ENCODE assay signal across 15 cellular contexts in the genomic region with DNA sequence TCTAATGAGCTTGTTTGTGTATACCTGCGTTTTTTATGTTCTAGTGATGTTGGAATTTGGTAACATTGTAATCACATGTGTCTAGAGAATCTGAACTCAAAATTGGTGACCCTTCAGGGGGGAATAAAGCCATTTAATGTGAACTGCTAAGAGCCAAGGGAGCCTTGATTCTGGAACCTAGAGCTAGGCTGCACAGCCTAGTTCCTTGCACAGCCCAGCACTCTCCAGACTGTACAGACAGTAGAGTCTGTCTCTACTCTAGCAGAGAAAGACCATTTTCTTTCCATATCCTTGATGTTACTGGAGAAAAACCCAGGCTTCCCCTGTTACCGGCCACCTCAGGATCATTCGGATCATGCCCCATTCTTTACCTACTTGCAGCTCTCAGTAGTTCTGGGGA.
"Had no signal": no experiment of that assay in that cellular context is flagged by ENCODE, and none has a peak within 500 bp of the region (broad histone marks: within the 10 kb centered on the region; RNA-seq: fewer than 3 reads in every experiment).

No MANE protein-coding gene starts in this region.

- H3K36me3 ChIP-seq: pancreas had no signal

- H3K4me3 Mint-ChIP-seq: natural killer cell, neural crest cell had no signal

- H3K9me3 ChIP-seq: heart right ventricle, mucosa of descending colon, psoas muscle, right lobe of liver, stomach, thoracic aorta, transverse colon had no signal

- H3K27ac ChIP-seq: heart right ventricle, pancreas, psoas muscle, right lobe of liver, stomach, thoracic aorta had no signal

- DNase-seq: effector memory CD4-positive, alpha-beta T cell; heart right ventricle; mucosa of descending colon; natural killer cell; pancreas; psoas muscle; retina; right lobe of liver; stimulated activated CD4-positive, alpha-beta T cell treated with anti-CD3 and anti-CD28 coated beads, Interleukin-2, amount 100 ng/mL, for 24 hours; stimulated activated CD4-positive, alpha-beta T cell treated with anti-CD3 and anti-CD28 coated beads, Interleukin-4, amount 100 ng/mL, for 4 hours; stimulated activated naive CD4-positive, alpha-beta T cell; stomach; transverse colon had no signal

- H3K4me1 Mint-ChIP-seq: neural crest cell had no signal

- H3K36me3 Mint-ChIP-seq: natural killer cell had no signal

- H3K9me3 Mint-ChIP-seq: natural killer cell, neural crest cell had no signal

- H3K27me3 ChIP-seq: heart right ventricle, pancreas, right lobe of liver, stomach, transverse colon had no signal

- H3K27ac Mint-ChIP-seq: natural killer cell had no signal

- H3K4me1 ChIP-seq: psoas muscle, right lobe of liver had no signal

- ATAC-seq: heart right ventricle, natural killer cell, pancreas, psoas muscle, right lobe of liver had no signal

- H3K4me3 ChIP-seq: heart right ventricle, mucosa of descending colon, pancreas, psoas muscle, right lobe of liver, stomach, thoracic aorta, transverse colon had no signal
